ENCODE assay signal across 9 cellular contexts in genomic region chr17:35537569-35538209, GRCh38. TPM values are rescaled to one million over a fixed set of nuclear protein-coding genes. Genes with fewer than 3 reads are reported as not detected.
DNase-seq lines count a peak whose midpoint lies in the region; ATAC-seq and TF ChIP-seq lines count a peak whose summit lies in the region.
"Had no signal": no experiment of that assay in that cellular context is flagged by ENCODE, and none has a peak within 500 bp of the region (broad histone marks: within the 10 kb centered on the region; RNA-seq: fewer than 3 reads in every experiment).

SLFN12L (minus strand) TSS chr17:35537678; CDS start chr17:35522364, 15,314 bp downstream.

- no peaks in the 10 kb centered on the region for H3K27me3 ChIP-seq in fibroblast of lung (ENCODE audit: control insufficient read depth, insufficient read depth, low read length)
- H3K27me3 ChIP-seq: ovary had no signal

- peak within 1 kb of the TSS; percentile 99 for H3K27ac Mint-ChIP-seq in stimulated activated naive CD8-positive, alpha-beta T cell treated with anti-CD3 and anti-CD28 coated beads, Interleukin-15, amount 100 ng/mL, for 72 hours
- no peak within 1 kb of the TSS for H3K27ac Mint-ChIP-seq in osteocyte (ENCODE audit: unreplicated experiment)

- no peaks in the 10 kb centered on the region for H3K36me3 Mint-ChIP-seq in osteocyte (ENCODE audit: unreplicated experiment)

- H3K4me3 Mint-ChIP-seq in stimulated activated naive CD8-positive, alpha-beta T cell treated with anti-CD3 and anti-CD28 coated beads, Interleukin-15, amount 100 ng/mL, for 72 hours: peak within 1 kb of the TSS; percentile 68 to 84
- no peak within 1 kb of the TSS for H3K4me3 Mint-ChIP-seq in osteocyte (ENCODE audit: unreplicated experiment)

- H4K20me1 ChIP-seq in fibroblast of lung (ENCODE audit: control insufficient read depth, extremely low read depth, insufficient read depth, low read length): no peaks in the 10 kb centered on the region

- no peaks in the 10 kb centered on the region for H3K9me3 ChIP-seq in fibroblast of lung (ENCODE audit: control insufficient read depth, insufficient read depth, low read depth, low read length)
- H3K9me3 ChIP-seq: ovary had no signal

- peaks cover 3% of the 10 kb centered on the region for H3K4me1 ChIP-seq in fibroblast of lung (ENCODE audit: control insufficient read depth, extremely low read depth, insufficient read depth, low read length)

- no peaks in the 10 kb centered on the region for H3K79me2 ChIP-seq in fibroblast of lung (ENCODE audit: control insufficient read depth, insufficient read depth, low read length)

- peak; percentile 34 for ATAC-seq in GM19324 (IDR thresholded peaks at IDR 0.05; ENCODE audit: low FRiP score, unreplicated experiment)
- peak; percentile 73 for ATAC-seq in stimulated activated naive CD8-positive, alpha-beta T cell treated with anti-CD3 and anti-CD28 coated beads, Interleukin-15, amount 100 ng/mL, for 72 hours
- no peak for ATAC-seq in GM21528 (IDR thresholded peaks at IDR 0.05; ENCODE audit: low FRiP score, unreplicated experiment)

- no peak within 1 kb of the TSS for H3K9ac ChIP-seq in fibroblast of lung (ENCODE audit: insufficient read depth, low read length)

- no peak for DNase-seq in fibroblast of lung (ENCODE audit: low read depth in 2 of 2)
- peak; percentile 62 to 64 for DNase-seq in stimulated activated naive CD8-positive, alpha-beta T cell treated with anti-CD3 and anti-CD28 coated beads, Interleukin-15, amount 100 ng/mL, for 72 hours
- DNase-seq in osteocyte (ENCODE audit: extremely low spot score, unreplicated experiment): no peak
- no peak for DNase-seq in stimulated activated CD8-positive, alpha-beta memory T cell treated with anti-CD3 and anti-CD28 coated beads, Interleukin-4, amount 100 ng/mL, for 48 hours
- DNase-seq: ovary had no signal

- intact Hi-C loops in T-helper 2 cell treated with Interferon-gamma antibody and Interleukin-4, amounts not matched to agents 100 ng/mL and 5 ng/mL, for 36 hours (cut with micrococcal nuclease): loop anchor here (1.0 to 5.0 kb wide), 5 partner anchors 51 to 294 kb away; partner anchors contain the start of genes SLFN12 and SLFN5

- H3K27ac ChIP-seq in fibroblast of lung (ENCODE audit: insufficient read depth, low read length): no peak within 1 kb of the TSS

- H3K4me2 ChIP-seq in fibroblast of lung (ENCODE audit: extremely low read depth, insufficient read depth, low read length): no peak within 1 kb of the TSS

- H2AFZ ChIP-seq in fibroblast of lung (ENCODE audit: low read length): peak within 1 kb of the TSS; percentile 3

- TF ChIP-seq CTCF in fibroblast of lung (conservative IDR thresholded peaks at IDR 0.05 in 1 of 2, IDR thresholded peaks at IDR 0.05 in 1 of 2; ENCODE audit: low read depth in 1 of 2, low read length in 2 of 2): no peak
- no peak for TF ChIP-seq CTCF in osteocyte (IDR thresholded peaks at IDR 0.05)

- H3K4me3 ChIP-seq in fibroblast of lung (replicated peaks in 1 of 4; ENCODE audit: control extremely low read depth in 1 of 4, insufficient read depth in 1 of 4, low read depth in 3 of 4, low read length in 4 of 4): no peak within 1 kb of the TSS
- H3K4me3 ChIP-seq: ovary had no signal

- H3K9me3 Mint-ChIP-seq in stimulated activated naive CD8-positive, alpha-beta T cell treated with anti-CD3 and anti-CD28 coated beads, Interleukin-15, amount 100 ng/mL, for 72 hours: no peaks in the 10 kb centered on the region
- H3K9me3 Mint-ChIP-seq in osteocyte (ENCODE audit: unreplicated experiment): no peaks in the 10 kb centered on the region

- H3K36me3 ChIP-seq in fibroblast of lung (ENCODE audit: control insufficient read depth, insufficient read depth, low read length): no peaks in the 10 kb centered on the region
- H3K36me3 ChIP-seq: ovary had no signal

- H3K27me3 Mint-ChIP-seq in stimulated activated naive CD8-positive, alpha-beta T cell treated with anti-CD3 and anti-CD28 coated beads, Interleukin-15, amount 100 ng/mL, for 72 hours: no peaks in the 10 kb centered on the region
- H3K27me3 Mint-ChIP-seq in osteocyte (ENCODE audit: unreplicated experiment): peaks cover 7% of the 10 kb centered on the region

- H3K4me1 Mint-ChIP-seq in stimulated activated naive CD8-positive, alpha-beta T cell treated with anti-CD3 and anti-CD28 coated beads, Interleukin-15, amount 100 ng/mL, for 72 hours: peaks cover 52% of the 10 kb centered on the region
- H3K4me1 Mint-ChIP-seq in osteocyte (ENCODE audit: unreplicated experiment): peaks cover 16% of the 10 kb centered on the region

RNA-seq across cellular contexts. Expression of gene SLFN12L, which starts in this region (rescaled TPM):
- 105 and 106 TPM in 2 replicates for total RNA-seq in T-helper 2 cell treated with Interferon-gamma antibody and Interleukin-4, amounts not matched to agents 100 ng/mL and 5 ng/mL, for 36 hours
- total RNA-seq in fibroblast of lung (0.17 and 0.26 TPM in 2 replicates), osteocyte (not detected in 2 replicates)
- 0.08 and 0.09 TPM in 2 replicates for polyA plus RNA-seq in fibroblast of lung
- 0.07 TPM in 2 replicates for polyA plus RNA-seq in fibroblast of lung (2012)
- 0.11 TPM in 1 of 2 replicates, not detected in the other for polyA minus RNA-seq in fibroblast of lung (ENCODE audit: low replicate concordance)
- total RNA-seq: NCI-H460 had no signal

Comparison
In these comparisons a context has a peak if more than half of its experiments do, and no peak if none do; other contexts are left out.
1. RNA of gene SLFN12L (total RNA-seq): 105 to 106 TPM in T-helper 2 cell treated with Interferon-gamma antibody and Interleukin-4, amounts not matched to agents 100 ng/mL and 5 ng/mL, for 36 hours; 0.17 to 0.26 TPM in fibroblast of lung and not detected in osteocyte; every median in the first group is over 10 times any median in the second.
2. DNase-seq: peak in stimulated activated naive CD8-positive, alpha-beta T cell treated with anti-CD3 and anti-CD28 coated beads, Interleukin-15, amount 100 ng/mL, for 72 hours (2 of 2); none in fibroblast of lung (0 of 2), osteocyte (single experiment) and stimulated activated CD8-positive, alpha-beta memory T cell treated with anti-CD3 and anti-CD28 coated beads, Interleukin-4, amount 100 ng/mL, for 48 hours (single experiment).